ENCODE assay signal across 11 cellular contexts in genomic region chr19:54388803-54389144, GRCh38. TPM values are rescaled to one million over a fixed set of nuclear protein-coding genes. Genes with fewer than 3 reads are reported as not detected.
DNase-seq lines count a peak whose midpoint lies in the region; ATAC-seq and TF ChIP-seq lines count a peak whose summit lies in the region.
"Had no signal": no experiment of that assay in that cellular context is flagged by ENCODE, and none has a peak within 500 bp of the region (broad histone marks: within the 10 kb centered on the region; RNA-seq: fewer than 3 reads in every experiment).

No MANE protein-coding gene starts in this region.

- H3K36me3 ChIP-seq in iPS-20b (ENCODE audit: insufficient read depth, low read depth, low read length) (no peaks in the 10 kb centered on the region), suprapubic skin (no peaks in the 10 kb centered on the region)
- H3K36me3 ChIP-seq: SJSA1 had no signal

- peaks cover 27% of the 10 kb centered on the region for H3K4me1 Mint-ChIP-seq in activated naive CD4-positive, alpha-beta T cell treated with anti-CD3 and anti-CD28 coated beads for 36 hours (ENCODE audit: low read depth)
- H3K4me1 Mint-ChIP-seq in WTC11: peaks cover 26% of the 10 kb centered on the region

- no peak for DNase-seq in activated naive CD4-positive, alpha-beta T cell treated with anti-CD3 and anti-CD28 coated beads for 36 hours
- no peak for DNase-seq in activated naive CD4-positive, alpha-beta T cell treated with anti-CD3 and anti-CD28 coated beads, Interleukin-2, amount 50 U/mL, for 16 hours
- DNase-seq in WTC11 (ENCODE audit: low spot score): no peak
- DNase-seq in suprapubic skin (ENCODE audit: low spot score in 2 of 2): no peak
- DNase-seq in Ammon's horn (ENCODE audit: low spot score): no peak
- DNase-seq: NCI-H1694 had no signal

- H3K9ac ChIP-seq in iPS-20b (ENCODE audit: low read depth, low read length): no peak overlapping the region

- TF ChIP-seq EP300 in suprapubic skin (IDR thresholded peaks at IDR 0.05): no peak

- peak overlapping the region; percentile 69 for H3K4me3 Mint-ChIP-seq in activated naive CD4-positive, alpha-beta T cell treated with anti-CD3 and anti-CD28 coated beads for 36 hours
- peak overlapping the region; percentile 69 for H3K4me3 Mint-ChIP-seq in WTC11

- intact Hi-C loops in activated naive CD4-positive, alpha-beta T cell treated with anti-CD3 and anti-CD28 coated beads for 36 hours (cut with micrococcal nuclease): loop anchor here (1.0 to 2.0 kb wide), 2 partner anchors 10 to 24 kb away; partner anchors contain the start of gene LAIR1

- H3K27ac Mint-ChIP-seq in activated naive CD4-positive, alpha-beta T cell treated with anti-CD3 and anti-CD28 coated beads for 36 hours: no peak overlapping the region
- H3K27ac Mint-ChIP-seq in WTC11: no peak overlapping the region

- H3K27ac ChIP-seq in iPS-20b (ENCODE audit: low read length): no peak overlapping the region
- no peak overlapping the region for H3K27ac ChIP-seq in suprapubic skin
- H3K27ac ChIP-seq: SJSA1 had no signal

- WGBS in suprapubic skin: 32% methylated on average over 9 of the region's 9 CpGs

- no peaks in the 10 kb centered on the region for H3K9me3 ChIP-seq in iPS-20b (ENCODE audit: insufficient read depth, low read depth, low read length)
- H3K9me3 ChIP-seq in suprapubic skin: no peaks in the 10 kb centered on the region

- TF ChIP-seq POLR2A in suprapubic skin (IDR thresholded peaks at IDR 0.05): no peak

- TF ChIP-seq CTCF in WTC11 (IDR thresholded peaks at IDR 0.05) (no peak), suprapubic skin (IDR thresholded peaks at IDR 0.05) (no peak)

- no peaks in the 10 kb centered on the region for H3K9me3 Mint-ChIP-seq in activated naive CD4-positive, alpha-beta T cell treated with anti-CD3 and anti-CD28 coated beads for 36 hours
- no peaks in the 10 kb centered on the region for H3K9me3 Mint-ChIP-seq in WTC11

- ATAC-seq in WTC11: no peak
- ATAC-seq in GM18861 (IDR thresholded peaks at IDR 0.05; ENCODE audit: unreplicated experiment): no peak
- ATAC-seq in HG03108 (IDR thresholded peaks at IDR 0.05; ENCODE audit: unreplicated experiment): no peak

- CTCF ChIA-PET in activated naive CD4-positive, alpha-beta T cell treated with anti-CD3 and anti-CD28 coated beads for 36 hours (lab: Charles Lee): interaction anchor here (0.6 to 5.1 kb wide), 8 partner anchors 10 to 73 kb away, joined by 3 to 105 read pairs (median 5); partner anchors contain the start of gene LAIR1
- CTCF ChIA-PET in WTC11 (lab: Charles Lee): interaction anchor here (0.5 to 2.0 kb wide), 16 partner anchors 12 to 224 kb away, joined by 3 to 12 read pairs (median 5); partner anchors contain the start of genes LENG8, MBOAT7 and TTYH1

- H3K27me3 Mint-ChIP-seq in activated naive CD4-positive, alpha-beta T cell treated with anti-CD3 and anti-CD28 coated beads for 36 hours (ENCODE audit: low read depth): no peaks in the 10 kb centered on the region
- H3K27me3 Mint-ChIP-seq in WTC11 (ENCODE audit: low read depth): peaks cover 43% of the 10 kb centered on the region

- POLR2A ChIA-PET in WTC11 (lab: Charles Lee): no interaction called here

- H3K36me3 Mint-ChIP-seq in activated naive CD4-positive, alpha-beta T cell treated with anti-CD3 and anti-CD28 coated beads for 36 hours (ENCODE audit: low read depth): no peaks in the 10 kb centered on the region
- H3K36me3 Mint-ChIP-seq in WTC11: no peaks in the 10 kb centered on the region

- peaks cover 8% of the 10 kb centered on the region; the same call in 1 of the 2 replicates for H3K4me1 ChIP-seq in iPS-20b (ENCODE audit: insufficient read depth, low read length)
- peaks cover 13% of the 10 kb centered on the region for H3K4me1 ChIP-seq in suprapubic skin
- H3K4me1 ChIP-seq: SJSA1 had no signal

- H3K27me3 ChIP-seq in iPS-20b (ENCODE audit: insufficient read depth, low read length): peaks cover 37% of the 10 kb centered on the region
- H3K27me3 ChIP-seq in suprapubic skin: peaks cover 61% of the 10 kb centered on the region

- H3K4me3 ChIP-seq in iPS-20b (ENCODE audit: low read length) (peak overlapping the region; percentile 64), suprapubic skin (peak overlapping the region; percentile 37)
- H3K4me3 ChIP-seq: SJSA1 had no signal

TF ChIP-seq in WTC11, 78 proteins besides CTCF, POLR2A, EP300 and RAD21 (continues in another document):
- TF ChIP-seq EMX1 (CRISPR knock-in tag; IDR thresholded peaks at IDR 0.05): no peak
- no peak for TF ChIP-seq NR3C1 (CRISPR knock-in tag; conservative IDR thresholded peaks at IDR 0.05; ENCODE audit: low read depth)
- TF ChIP-seq ZNF416 (CRISPR knock-in tag; IDR thresholded peaks at IDR 0.05): no peak
- TF ChIP-seq ZNF512 (CRISPR knock-in tag; IDR thresholded peaks at IDR 0.05; ENCODE audit: borderline replicate concordance): no peak
- TF ChIP-seq KAT7 (CRISPR knock-in tag; IDR thresholded peaks at IDR 0.05; ENCODE audit: borderline replicate concordance): no peak
- TF ChIP-seq ZNF317 (CRISPR knock-in tag; IDR thresholded peaks at IDR 0.05; ENCODE audit: borderline replicate concordance, low read depth): no peak
- no peak for TF ChIP-seq AFF4 (CRISPR knock-in tag; IDR thresholded peaks at IDR 0.05; ENCODE audit: borderline replicate concordance)
- TF ChIP-seq MYBL2 (CRISPR knock-in tag; IDR thresholded peaks at IDR 0.05): no peak
- TF ChIP-seq, protein P1, sequence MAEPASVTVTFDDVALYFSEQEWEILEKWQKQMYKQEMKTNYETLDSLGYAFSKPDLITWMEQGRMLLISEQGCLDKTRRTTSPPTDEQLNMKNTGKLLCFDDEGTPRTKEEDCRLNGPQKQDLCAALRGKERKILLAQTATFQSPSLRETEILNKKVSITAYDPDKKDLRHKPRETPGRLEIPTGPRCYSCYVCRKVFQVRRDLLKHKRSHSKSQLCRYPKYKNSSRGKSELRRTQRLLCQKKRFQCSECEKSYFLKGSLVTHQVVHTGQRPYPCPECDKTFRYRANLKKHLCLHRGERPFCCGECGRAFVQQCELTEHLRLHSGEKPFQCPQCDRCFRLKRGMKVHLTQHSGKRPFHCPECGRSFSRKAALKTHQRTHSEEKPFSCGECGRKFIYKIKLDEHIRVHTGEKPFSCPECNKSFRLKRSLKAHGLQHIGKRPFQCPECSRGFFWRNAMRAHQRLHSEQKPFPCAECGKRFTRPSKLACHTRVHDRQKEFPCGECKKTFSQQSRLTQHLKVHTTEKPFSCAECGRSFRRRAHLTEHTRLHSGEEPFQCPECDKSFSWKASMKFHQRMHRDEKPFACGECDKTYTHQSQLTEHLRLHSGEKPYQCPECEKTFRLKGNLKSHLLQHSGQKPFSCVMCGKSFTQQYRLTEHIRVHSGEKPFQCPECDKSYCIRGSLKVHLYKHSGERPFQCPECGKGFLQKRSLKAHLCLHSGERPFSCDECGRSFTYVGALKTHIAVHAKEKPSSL (CRISPR knock-in tag; conservative IDR thresholded peaks at IDR 0.05): no peak

RNA-seq across cellular contexts. Expression of gene LAIR1, which starts 24.0 kb away (rescaled TPM):
- total RNA-seq in activated naive CD4-positive, alpha-beta T cell treated with anti-CD3 and anti-CD28 coated beads for 36 hours: 1 to 10 TPM; 5.2 to 5.7 TPM
- 0.18 to 0.60 TPM (median 0.37 TPM) in 3 replicates for total RNA-seq in WTC11 (2021)
- 1 to 10 TPM; 1.0 to 1.9 (median 1.5) TPM for total RNA-seq in suprapubic skin
- total RNA-seq: myocyte, SJSA1 had no signal

RNA-seq across cellular contexts. Expression of gene TTYH1, which starts 26.5 kb away (rescaled TPM):
- total RNA-seq in activated naive CD4-positive, alpha-beta T cell treated with anti-CD3 and anti-CD28 coated beads for 36 hours: not detected
- total RNA-seq in WTC11 (2021) (35.9 to 38.2 TPM (median 37.1 TPM) in 3 replicates), suprapubic skin (10 to 100 TPM; 11.2 to 20.4 (median 12.5) TPM)
- total RNA-seq: myocyte, SJSA1 had no signal

RNA-seq across cellular contexts. Expression of gene LILRA4, which starts 49.8 kb away (rescaled TPM):
- total RNA-seq in activated naive CD4-positive, alpha-beta T cell treated with anti-CD3 and anti-CD28 coated beads for 36 hours: not detected
- total RNA-seq in WTC11 (2021) (not detected in 3 replicates), suprapubic skin (under 1 TPM in 3 of 4 donors, not detected in 1; 0.48 to 0.72 (median 0.55) TPM)
- total RNA-seq: myocyte, SJSA1 had no signal

Comparison
In these comparisons a context has a peak if more than half of its experiments do, and no peak if none do; other contexts are left out.
1. RNA of gene TTYH1, which starts 26.5 kb away (total RNA-seq): 35.9 to 38.2 TPM in WTC11 and 11.2 to 20.4 TPM in suprapubic skin; not detected in activated naive CD4-positive, alpha-beta T cell treated with anti-CD3 and anti-CD28 coated beads for 36 hours; every median in the first group is over 4 times any median in the second.